ENCODE assay signal across 8 cellular contexts in the genomic region with DNA sequence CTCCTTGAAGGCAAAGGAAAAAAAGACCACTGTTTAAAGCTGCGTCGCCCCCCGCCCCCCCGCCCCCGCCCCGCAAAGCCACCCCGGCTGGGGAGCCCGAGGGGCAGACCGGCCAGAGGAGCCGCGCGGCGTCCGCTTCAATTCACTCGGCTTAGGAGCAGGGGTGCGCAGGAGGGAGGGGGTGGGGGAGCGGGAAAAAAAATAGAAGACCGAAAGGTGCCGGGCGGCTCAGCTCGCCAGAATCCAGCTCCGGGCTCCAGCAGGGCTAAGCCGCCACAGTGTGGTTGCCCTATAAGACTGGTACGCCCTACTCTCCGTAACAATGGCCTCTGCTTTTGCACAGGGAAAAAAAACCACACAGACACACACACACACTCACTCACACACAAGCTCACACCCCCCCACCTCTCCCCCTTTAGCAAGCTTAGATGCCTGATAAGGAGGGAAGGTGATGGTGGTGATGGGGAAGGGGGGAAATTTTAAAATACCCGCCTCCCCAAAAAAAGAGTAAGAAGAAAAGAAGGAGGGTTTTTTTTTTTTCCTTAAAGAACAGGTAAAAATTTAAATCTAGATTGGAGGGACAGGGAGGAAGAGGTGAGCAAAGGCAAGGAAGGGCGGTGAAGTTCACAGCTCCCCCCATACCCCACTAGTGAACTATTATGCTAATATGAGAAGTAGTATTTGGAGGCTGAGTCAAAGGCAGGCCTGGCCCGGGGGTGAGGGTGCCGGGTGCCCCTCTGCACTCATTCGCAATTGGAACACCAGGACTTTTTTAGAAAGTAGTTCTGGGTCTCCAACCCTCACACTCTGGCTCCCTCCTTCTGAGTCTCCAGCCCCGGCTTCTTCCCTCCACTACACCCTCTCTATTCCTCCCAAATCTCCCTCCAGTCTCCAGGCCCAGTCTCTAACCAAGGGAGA. TPM values are rescaled to one million over a fixed set of nuclear protein-coding genes. Genes with fewer than 3 reads are reported as not detected.
DNase-seq lines count a peak whose midpoint lies in the region; ATAC-seq and TF ChIP-seq lines count a peak whose summit lies in the region.

No MANE protein-coding gene starts in this region.

- intact Hi-C loops in sigmoid colon (cut with DNase I) = no loop called here
- intact Hi-C loops in OCI-LY7 (cut with micrococcal nuclease; ENCODE audit: unreplicated experiment) = no loop called here

- H3K27ac ChIP-seq in GM23338 (ENCODE audit: low read depth) (no peak overlapping the region), SJCRH30 (peak overlapping the region; percentile 52; the same call in 1 of the 2 replicates), fibroblast of lung (ENCODE audit: insufficient read depth, low read length) (peak overlapping the region; percentile 91), sigmoid colon (peak overlapping the region; percentile 94 to 99 (median 96)), OCI-LY7 (ENCODE audit: low read depth, low read length, poor library complexity, severe bottlenecking) (no peak overlapping the region), foreskin keratinocyte (no peak overlapping the region)

- peaks cover 47% of the 10 kb centered on the region for H3F3A ChIP-seq in GM23338 (replicated peaks; ENCODE audit: low read depth)

- H3K9ac ChIP-seq in fibroblast of lung (ENCODE audit: insufficient read depth, low read length) = peak overlapping the region; percentile 24

- POLR2A ChIA-PET in OCI-LY7 (lab: Charles Lee) = interaction anchor here (0.5 kb wide), 1 partner anchor 345 kb away, joined by 5 read pairs; no protein-coding TSS in a partner anchor

- WGBS in sigmoid colon, 2 donors = 26 to 46% methylated on average over 31 of the region's 31 CpGs

- peaks cover 53% of the 10 kb centered on the region for H4K20me1 ChIP-seq in GM23338 (replicated peaks; ENCODE audit: insufficient read depth)
- H4K20me1 ChIP-seq in fibroblast of lung (ENCODE audit: control insufficient read depth, extremely low read depth, insufficient read depth, low read length) = no peaks in the 10 kb centered on the region
- H4K20me1 ChIP-seq in OCI-LY7 (ENCODE audit: insufficient read depth, low read length) = no peaks in the 10 kb centered on the region

- no peak overlapping the region for H3K27ac Mint-ChIP-seq in GM23338

- ATAC-seq in GM23338 (peak; percentile 23), HG03139 (IDR thresholded peaks at IDR 0.05; ENCODE audit: unreplicated experiment) (no peak), foreskin keratinocyte (no peak)

- no peak overlapping the region for H3K4me3 Mint-ChIP-seq in GM23338

- no peak for TF ChIP-seq CTCF in GM23338 (conservative IDR thresholded peaks at IDR 0.05; ENCODE audit: low read depth in 2 of 2)
- no peak for TF ChIP-seq CTCF in fibroblast of lung (conservative IDR thresholded peaks at IDR 0.05 in 1 of 2, IDR thresholded peaks at IDR 0.05 in 1 of 2; ENCODE audit: low read depth in 1 of 2, low read length in 2 of 2)
- TF ChIP-seq CTCF in sigmoid colon (IDR thresholded peaks at IDR 0.05) = no peak
- no peak for TF ChIP-seq CTCF in OCI-LY7 (conservative IDR thresholded peaks at IDR 0.05; ENCODE audit: low read length)
- no peak for TF ChIP-seq CTCF in foreskin keratinocyte (conservative IDR thresholded peaks at IDR 0.05)

- H3K36me3 Mint-ChIP-seq in GM23338 (ENCODE audit: low read depth) = no peaks in the 10 kb centered on the region

- H3K4me3 ChIP-seq in GM23338 = no peak overlapping the region
- peak overlapping the region; percentile 62 for H3K4me3 ChIP-seq in SJCRH30
- peak overlapping the region; percentile 67 to 82 (median 75) for H3K4me3 ChIP-seq in fibroblast of lung (replicated peaks in 1 of 4; ENCODE audit: control extremely low read depth in 1 of 4, insufficient read depth in 1 of 4, low read depth in 3 of 4, low read length in 4 of 4)
- H3K4me3 ChIP-seq in sigmoid colon = peak overlapping the region; percentile 28 to 52 (median 50)
- H3K4me3 ChIP-seq in OCI-LY7 (ENCODE audit: low read depth, low read length, poor library complexity, severe bottlenecking) = no peak overlapping the region

- no TSS peak for BruUV-seq in OCI-LY7 (replicated peaks; lab: Mats Ljungman, UMichigan)

- no peak overlapping the region for H3K4me2 ChIP-seq in GM23338
- peak overlapping the region; percentile 100 for H3K4me2 ChIP-seq in fibroblast of lung (ENCODE audit: extremely low read depth, insufficient read depth, low read length)
- no peak overlapping the region for H3K4me2 ChIP-seq in OCI-LY7 (ENCODE audit: low read length)

- CTCF ChIA-PET in OCI-LY7 (lab: Charles Lee; ENCODE audit: unreplicated experiment) = no interaction called here

- H3K79me2 ChIP-seq in GM23338 (replicated peaks; ENCODE audit: insufficient read depth) (no peaks in the 10 kb centered on the region), fibroblast of lung (ENCODE audit: control insufficient read depth, insufficient read depth, low read length) (peaks cover 97% of the 10 kb centered on the region), OCI-LY7 (ENCODE audit: insufficient read depth, low read depth, low read length) (no peaks in the 10 kb centered on the region)

- H3K4me1 ChIP-seq in GM23338 (ENCODE audit: insufficient read depth) = peaks cover 54% of the 10 kb centered on the region
- peaks cover 16% of the 10 kb centered on the region for H3K4me1 ChIP-seq in SJCRH30
- H3K4me1 ChIP-seq in fibroblast of lung (ENCODE audit: control insufficient read depth, extremely low read depth, insufficient read depth, low read length) = peaks cover 56% of the 10 kb centered on the region
- peaks cover 0 to 98% (median 89%) of the 10 kb centered on the region in 4 donors for H3K4me1 ChIP-seq in sigmoid colon
- no peaks in the 10 kb centered on the region for H3K4me1 ChIP-seq in OCI-LY7 (ENCODE audit: insufficient read depth, low read length, poor library complexity, severe bottlenecking)
- no peaks in the 10 kb centered on the region for H3K4me1 ChIP-seq in foreskin keratinocyte

- TF ChIP-seq POLR2A in sigmoid colon (IDR thresholded peaks at IDR 0.05) = no peak

- H3K27me3 Mint-ChIP-seq in GM23338 (ENCODE audit: insufficient read depth, low read depth, poor library complexity) = peaks cover 99% of the 10 kb centered on the region

- peaks cover 100% of the 10 kb centered on the region for H3K27me3 ChIP-seq in GM23338 (ENCODE audit: insufficient read depth)
- no peaks in the 10 kb centered on the region for H3K27me3 ChIP-seq in SJCRH30
- no peaks in the 10 kb centered on the region for H3K27me3 ChIP-seq in fibroblast of lung (ENCODE audit: control insufficient read depth, insufficient read depth, low read length)
- no peaks in the 10 kb centered on the region for H3K27me3 ChIP-seq in sigmoid colon
- H3K27me3 ChIP-seq in foreskin keratinocyte = peaks cover 97% of the 10 kb centered on the region

- H3K9me2 ChIP-seq in GM23338 (ENCODE audit: insufficient read depth) (no peaks in the 10 kb centered on the region), OCI-LY7 (ENCODE audit: insufficient read depth, low read length) (no peaks in the 10 kb centered on the region)

- no peaks in the 10 kb centered on the region; the same call in 2 of the 3 replicates for H3K9me3 Mint-ChIP-seq in GM23338

- no peak overlapping the region for H2AFZ ChIP-seq in GM23338
- no peak overlapping the region for H2AFZ ChIP-seq in fibroblast of lung (ENCODE audit: low read length)
- H2AFZ ChIP-seq in OCI-LY7 (ENCODE audit: low read length) = no peak overlapping the region

- H3K9me3 ChIP-seq in SJCRH30 (replicated peaks) (no peaks in the 10 kb centered on the region), fibroblast of lung (ENCODE audit: control insufficient read depth, insufficient read depth, low read depth, low read length) (no peaks in the 10 kb centered on the region), sigmoid colon (no peaks in the 10 kb centered on the region), OCI-LY7 (ENCODE audit: low read length) (no peaks in the 10 kb centered on the region)

- H3K36me3 ChIP-seq in GM23338 (ENCODE audit: insufficient read depth) (no peaks in the 10 kb centered on the region), SJCRH30 (peaks cover 10% of the 10 kb centered on the region; the same call in 1 of the 2 replicates), fibroblast of lung (ENCODE audit: control insufficient read depth, insufficient read depth, low read length) (peaks cover 18% of the 10 kb centered on the region), sigmoid colon (no peaks in the 10 kb centered on the region), OCI-LY7 (ENCODE audit: insufficient read depth, low read length) (no peaks in the 10 kb centered on the region)

- no peak for TF ChIP-seq EP300 in sigmoid colon (IDR thresholded peaks at IDR 0.05)

- DNase-seq in GM23338 (ENCODE audit: low spot score) = no peak
- peak; percentile 59 to 70 for DNase-seq in SJCRH30
- peak; percentile 70 to 77 for DNase-seq in fibroblast of lung (ENCODE audit: low read depth in 2 of 2)
- DNase-seq in sigmoid colon = peak; percentile 63
- no peak for DNase-seq in cerebellar nuclear complex (lab: John Stamatoyannopoulos, UW)
- DNase-seq in OCI-LY7 (ENCODE audit: low spot score) = no peak
- no peak for DNase-seq in foreskin keratinocyte

- H3K4me1 Mint-ChIP-seq in GM23338 = peaks cover 28% of the 10 kb centered on the region

RNA-seq across cellular contexts. Expression of gene HOXB2, which starts 11.0 kb away (rescaled TPM):
- total RNA-seq in GM23338 (2014; rRNA removed; shearing (Covaris generic)) = not detected in 2 replicates
- polyA plus RNA-seq in GM23338 (2016; fragmentation: Nextera tagmentation; extraction: Ambion mirVana) (0.37 TPM in 1 of 2 replicates, not detected in the other), fibroblast of lung (12.3 and 15.9 TPM in 2 replicates), sigmoid colon (1 to 10 TPM; 1.6 to 7.8 (median 3.0) TPM), foreskin keratinocyte (1.2 and 1.3 TPM in 2 replicates)
- 5.9 and 7.6 TPM in 2 replicates for total RNA-seq in SJCRH30 (2014; rRNA removed; shearing (Covaris generic))
- total RNA-seq in fibroblast of lung (9.2 and 12.2 TPM in 2 replicates), sigmoid colon (10 to 100 TPM; 44.9 to 86.1 (median 63.6) TPM), OCI-LY7 (2022) (not detected in 2 replicates), foreskin keratinocyte (0.41 and 0.74 TPM in 2 replicates)
- 18.2 and 25.8 TPM in 2 replicates for polyA plus RNA-seq in fibroblast of lung (2012)
- polyA minus RNA-seq in fibroblast of lung (ENCODE audit: low replicate concordance) = 10.2 and 12.9 TPM in 2 replicates
- not detected in 2 replicates for total RNA-seq in OCI-LY7 (2014; rRNA removed; shearing (Covaris generic))

RNA-seq across cellular contexts. Expression of gene HOXB4, which starts 22.3 kb away (rescaled TPM):
- not detected in 2 replicates for total RNA-seq in GM23338 (2014; rRNA removed; shearing (Covaris generic))
- polyA plus RNA-seq in GM23338 (2016; fragmentation: Nextera tagmentation; extraction: Ambion mirVana) (not detected in 2 replicates), fibroblast of lung (3.4 and 3.8 TPM in 2 replicates), sigmoid colon (1 to 10 TPM in 2 of 3 donors, under 1 TPM in 1; 0.23 to 2.7 (median 1.2) TPM), foreskin keratinocyte (0.03 and 0.04 TPM in 2 replicates)
- total RNA-seq in SJCRH30 (2014; rRNA removed; shearing (Covaris generic)) = 3.7 and 4.3 TPM in 2 replicates
- total RNA-seq in fibroblast of lung (6.2 and 8.9 TPM in 2 replicates), sigmoid colon (1 to 10 TPM; 4.6 to 8.3 (median 5.4) TPM), OCI-LY7 (2022) (8.9 and 9.2 TPM in 2 replicates), foreskin keratinocyte (0.03 and 0.04 TPM in 2 replicates)
- 4.5 and 5.6 TPM in 2 replicates for polyA plus RNA-seq in fibroblast of lung (2012)
- 3.8 and 5.0 TPM in 2 replicates for polyA minus RNA-seq in fibroblast of lung (ENCODE audit: low replicate concordance)
- 7.2 and 7.4 TPM in 2 replicates for total RNA-seq in OCI-LY7 (2014; rRNA removed; shearing (Covaris generic))

RNA-seq across cellular contexts. Expression of gene HOXB1, which starts 25.1 kb away (rescaled TPM):
- not detected in 2 replicates for total RNA-seq in GM23338 (2014; rRNA removed; shearing (Covaris generic))
- not detected in 2 replicates for polyA plus RNA-seq in GM23338 (2016; fragmentation: Nextera tagmentation; extraction: Ambion mirVana)
- total RNA-seq in SJCRH30 (2014; rRNA removed; shearing (Covaris generic)) = not detected in 2 replicates
- total RNA-seq in fibroblast of lung = not detected in 2 replicates
- polyA plus RNA-seq in fibroblast of lung = not detected in 2 replicates
- polyA plus RNA-seq in fibroblast of lung (2012) = not detected in 2 replicates
- not detected in 2 replicates for polyA minus RNA-seq in fibroblast of lung (ENCODE audit: low replicate concordance)
- total RNA-seq in sigmoid colon = under 1 TPM in 1 of 4 donors, not detected in 3; 0.27 TPM
- under 1 TPM in 2 of 3 donors, not detected in 1; 0.60 to 0.92 TPM for polyA plus RNA-seq in sigmoid colon
- not detected in 2 replicates for total RNA-seq in OCI-LY7 (2014; rRNA removed; shearing (Covaris generic))
- total RNA-seq in OCI-LY7 (2022) = not detected in 2 replicates
- total RNA-seq in foreskin keratinocyte = not detected in 2 replicates
- not detected in 2 replicates for polyA plus RNA-seq in foreskin keratinocyte

RNA-seq across cellular contexts. Expression of gene HOXB3, which starts 34.2 kb away (rescaled TPM):
- total RNA-seq in GM23338 (2014; rRNA removed; shearing (Covaris generic)) = 0.17 TPM in 1 of 2 replicates, not detected in the other
- not detected in 2 replicates for polyA plus RNA-seq in GM23338 (2016; fragmentation: Nextera tagmentation; extraction: Ambion mirVana)
- 7.4 and 8.8 TPM in 2 replicates for total RNA-seq in SJCRH30 (2014; rRNA removed; shearing (Covaris generic))
- total RNA-seq in fibroblast of lung = 15.7 and 28.6 TPM in 2 replicates
- 15.7 and 19.5 TPM in 2 replicates for polyA plus RNA-seq in fibroblast of lung
- 20.9 and 25.3 TPM in 2 replicates for polyA plus RNA-seq in fibroblast of lung (2012)
- polyA minus RNA-seq in fibroblast of lung (ENCODE audit: low replicate concordance) = 3.5 and 4.9 TPM in 2 replicates
- total RNA-seq in sigmoid colon = 10 to 100 TPM; 25.3 to 64.3 (median 30.1) TPM
- polyA plus RNA-seq in sigmoid colon = 10 to 100 TPM in 2 of 3 donors, 1 to 10 TPM in 1; 6.2 to 16.7 (median 10.2) TPM
- 7.7 and 14.0 TPM in 2 replicates for total RNA-seq in OCI-LY7 (2014; rRNA removed; shearing (Covaris generic))
- 13.0 and 14.6 TPM in 2 replicates for total RNA-seq in OCI-LY7 (2022)
- 0.04 and 0.48 TPM in 2 replicates for total RNA-seq in foreskin keratinocyte
- 0.02 and 0.09 TPM in 2 replicates for polyA plus RNA-seq in foreskin keratinocyte

RNA-seq across cellular contexts. Expression of gene HOXB5, which starts 37.7 kb away (rescaled TPM):
- total RNA-seq in GM23338 (2014; rRNA removed; shearing (Covaris generic)) = not detected in 2 replicates
- polyA plus RNA-seq in GM23338 (2016; fragmentation: Nextera tagmentation; extraction: Ambion mirVana) = not detected in 2 replicates
- 0.51 and 0.61 TPM in 2 replicates for total RNA-seq in SJCRH30 (2014; rRNA removed; shearing (Covaris generic))
- total RNA-seq in fibroblast of lung = 1.0 and 2.1 TPM in 2 replicates
- 9.4 and 17.2 TPM in 2 replicates for polyA plus RNA-seq in fibroblast of lung
- 24.6 and 41.8 TPM in 2 replicates for polyA plus RNA-seq in fibroblast of lung (2012)
- 3.8 and 5.5 TPM in 2 replicates for polyA minus RNA-seq in fibroblast of lung (ENCODE audit: low replicate concordance)
- total RNA-seq in sigmoid colon = 1 to 10 TPM; 1.5 to 2.5 (median 2.1) TPM
- polyA plus RNA-seq in sigmoid colon = 10 to 100 TPM in 1 of 3 donors, 1 to 10 TPM in 2; 3.2 to 13.9 (median 4.2) TPM
- total RNA-seq in OCI-LY7 (2014; rRNA removed; shearing (Covaris generic)) = not detected in 2 replicates
- not detected in 2 replicates for total RNA-seq in OCI-LY7 (2022)
- total RNA-seq in foreskin keratinocyte = not detected in 2 replicates
- not detected in 2 replicates for polyA plus RNA-seq in foreskin keratinocyte

Comparison
In these comparisons a context has a peak if more than half of its experiments do, and no peak if none do; other contexts are left out.
1. DNase-seq: peak in SJCRH30 (2 of 2), fibroblast of lung (2 of 2) and sigmoid colon (single experiment); none in GM23338 (single experiment), cerebellar nuclear complex (0 of 2), OCI-LY7 (single experiment) and foreskin keratinocyte (0 of 2).
2. H3K27ac ChIP-seq: peak in SJCRH30 (single experiment), fibroblast of lung (single experiment) and sigmoid colon (4 of 4); none in GM23338 (single experiment), OCI-LY7 (single experiment) and foreskin keratinocyte (single experiment).
3. H3K4me3 ChIP-seq: peak in SJCRH30 (single experiment), fibroblast of lung (4 of 4) and sigmoid colon (4 of 4); none in GM23338 (single experiment) and OCI-LY7 (single experiment).